22 cellular contexts compared by ENCODE assay signal in genomic region chr12:94575024-94575423, GRCh38.
DNase-seq lines count a peak whose midpoint lies in the region; TF ChIP-seq lines count a peak whose summit lies in the region.
"Had no signal": no experiment of that assay in that cellular context is flagged by ENCODE, and none has a peak within 500 bp of the region (broad histone marks: within the 10 kb centered on the region; RNA-seq: fewer than 3 reads in every experiment).

No MANE protein-coding gene starts in this region.

- no peak overlapping the region for H3K4me3 ChIP-seq in SJSA1
- no peak overlapping the region for H3K4me3 ChIP-seq in neuronal stem cell (ENCODE audit: low read length in 2 of 2)
- H3K4me3 ChIP-seq: GM23248 had no signal

- H3K27ac ChIP-seq in 22Rv1 (peak overlapping the region; percentile 34), SJSA1 (peak overlapping the region; percentile 94), neuronal stem cell (replicated peaks; ENCODE audit: low read length) (no peak overlapping the region)
- H3K27ac ChIP-seq: GM23248, HL-60 had no signal

- WGBS in neuronal stem cell (ENCODE audit: extremely low coverage in 2 of 2, insufficient read length in 2 of 2, insufficient replicate concordance in 1 of 2), 2 donors = no CpG with 5 or more reads among the region's 2 CpGs

- peak overlapping the region; percentile 6 for H2AFZ ChIP-seq in neuronal stem cell (ENCODE audit: low read length)
- H2AFZ ChIP-seq: GM23248 had no signal

- H2BK120ac ChIP-seq in neuronal stem cell (ENCODE audit: low read depth, low read length) = no peak overlapping the region

- no peaks in the 10 kb centered on the region for H3K36me3 ChIP-seq in SJSA1
- peaks cover 0 to 9% of the 10 kb centered on the region in 2 donors for H3K36me3 ChIP-seq in neuronal stem cell (replicated peaks in 1 of 2; ENCODE audit: control insufficient read depth in 2 of 2, insufficient read depth in 2 of 2, low read length in 2 of 2)

- H2BK5ac ChIP-seq in neuronal stem cell (ENCODE audit: low read length) = no peak overlapping the region

- no peak overlapping the region for H4K8ac ChIP-seq in neuronal stem cell (ENCODE audit: low read depth, low read length)

- H3K79me1 ChIP-seq in neuronal stem cell (ENCODE audit: low read depth, low read length) = no peaks in the 10 kb centered on the region

- H3K14ac ChIP-seq in neuronal stem cell (ENCODE audit: low read length) = no peak overlapping the region

- no peak overlapping the region for H3K4me2 ChIP-seq in neuronal stem cell (ENCODE audit: insufficient read depth, low read length, poor library complexity, severe bottlenecking)

- no peak overlapping the region for H2AK5ac ChIP-seq in neuronal stem cell (ENCODE audit: low read depth, low read length)

- no peak overlapping the region for H4K91ac ChIP-seq in neuronal stem cell (ENCODE audit: low read depth, low read length, poor library complexity)

- H3K9me3 ChIP-seq in SJSA1 (replicated peaks) (0 out of 2 replicates have a peak, but pooled peaks cover 2% of the 10 kb centered on the region), neuronal stem cell (replicated peaks in 1 of 2; ENCODE audit: control insufficient read depth in 2 of 2, insufficient read depth in 1 of 2, low read depth in 1 of 2, low read length in 2 of 2) (peaks cover 0 to 3% of the 10 kb centered on the region in 2 donors)

- H2BK15ac ChIP-seq in neuronal stem cell (ENCODE audit: low read length) = no peak overlapping the region

- no peak overlapping the region for H3K9ac ChIP-seq in neuronal stem cell (ENCODE audit: low read depth, low read length, poor library complexity)
- H3K9ac ChIP-seq: GM23248 had no signal

- H3K4me1 ChIP-seq in SJSA1 (replicated peaks) (peaks cover 45% of the 10 kb centered on the region), neuronal stem cell (ENCODE audit: control insufficient read depth in 2 of 2, insufficient read depth in 1 of 2, low read depth in 1 of 2, low read length in 2 of 2) (peaks cover 3 to 11% of the 10 kb centered on the region in 2 donors)

- H3K27me3 ChIP-seq in SJSA1 (replicated peaks) = no peaks in the 10 kb centered on the region
- H3K27me3 ChIP-seq in neuronal stem cell (ENCODE audit: control insufficient read depth in 3 of 3, insufficient read depth in 3 of 3, low read depth in 1 of 3, low read length in 3 of 3) = no peaks in the 10 kb centered on the region

- DNase-seq in DMS153 (lab: John Stamatoyannopoulos, UW) (peak; percentile 62), SJSA1 (ENCODE audit: low read depth in 1 of 2, low spot score in 2 of 2) (peak; percentile 59 to 78), neuronal stem cell (ENCODE audit: low spot score) (no peak), NCI-H2107 (lab: John Stamatoyannopoulos, UW) (no peak)
- DNase-seq in stimulated activated naive CD4-positive, alpha-beta T cell (lab: John Stamatoyannopoulos, UW) = no peak
- no peak for DNase-seq in activated CD8-positive, alpha-beta memory T cell treated with anti-CD3 and anti-CD28 coated beads, Interleukin-2, amount 50 U/mL, for 48 hours
- DNase-seq: CD4-positive, CD25-positive, alpha-beta regulatory T cell; COR-L47; DND-41; GM23248; H9; KBM-7; NCI-H1092; NCI-H146; NCI-H2081 treated with DMSO at 0.1 percent for 48 hours; NCI-H2227 treated with DMSO at 0.1 percent for 48 hours; NCI-H524 treated with DMSO at 0.1 percent for 48 hours; PC-3; Right ventricle myocardium superior; SW 1271 had no signal

- TF ChIP-seq CTCF in 22Rv1 (IDR thresholded peaks at IDR 0.05) = no peak

- H3K23ac ChIP-seq in neuronal stem cell (ENCODE audit: low read depth, low read length, poor library complexity) = no peak overlapping the region

- no peak overlapping the region for H3K4ac ChIP-seq in neuronal stem cell (ENCODE audit: low read length)

- H2BK12ac ChIP-seq in neuronal stem cell (ENCODE audit: low read length) = no peak overlapping the region

- H3K18ac ChIP-seq in neuronal stem cell (ENCODE audit: low read length) = no peak overlapping the region

Comparison
In these comparisons a context has a peak if more than half of its experiments do, and no peak if none do; other contexts are left out.
1. DNase-seq: peak in DMS153 (single experiment) and SJSA1 (2 of 2); none in neuronal stem cell (single experiment), stimulated activated naive CD4-positive, alpha-beta T cell (0 of 6), activated CD8-positive, alpha-beta memory T cell treated with anti-CD3 and anti-CD28 coated beads, Interleukin-2, amount 50 U/mL, for 48 hours (single experiment) and NCI-H2107 (single experiment).